In the genomic region with DNA sequence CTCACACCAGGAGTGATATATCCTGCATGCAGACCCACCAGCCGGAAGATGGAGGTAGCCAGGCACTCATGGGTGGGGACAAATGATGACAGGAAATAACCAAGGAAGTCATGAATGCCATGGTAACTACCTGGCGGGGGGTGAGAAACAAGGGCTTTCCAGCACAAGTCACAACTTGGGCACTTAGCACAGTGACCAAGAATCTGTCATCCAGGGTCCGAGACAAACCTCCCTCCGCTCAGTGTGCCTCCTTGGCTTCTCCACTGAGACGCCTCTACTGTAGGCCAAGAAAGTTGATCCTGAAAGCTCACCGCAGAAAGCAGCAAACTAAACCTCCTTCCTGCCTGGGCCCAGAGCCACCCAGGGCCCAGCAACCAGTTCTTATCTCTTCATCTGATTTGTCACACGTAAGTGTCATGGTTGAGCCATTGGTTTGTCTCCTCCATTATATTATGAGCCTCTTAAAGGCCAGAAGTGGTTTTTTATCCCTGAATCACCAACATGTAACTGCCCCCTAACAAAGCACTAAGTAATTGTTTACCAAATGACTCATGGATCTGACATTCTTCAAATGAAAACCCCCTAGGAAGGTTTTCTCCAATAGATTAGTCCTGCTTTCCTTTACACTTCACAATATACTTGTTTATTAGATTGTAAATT, we compare ENCODE assay signal across 8 cellular contexts.
A peak's percentile ranks its signal among the peaks of the same experiment; 100 is the strongest.
DNase-seq lines count a peak whose midpoint lies in the region; ATAC-seq lines count a peak whose summit lies in the region.

No MANE protein-coding gene starts in this region.

- DNase-seq in COLO668 (lab: John Stamatoyannopoulos, UW; ENCODE audit: unreplicated experiment) (peak; percentile 9), NCI-H2196 (lab: John Stamatoyannopoulos, UW; ENCODE audit: unreplicated experiment) (peak; percentile 66), activated T-helper 1 cell treated with Interleukin-2 at 50 U/mL for 16 hours (ENCODE audit: low read depth) (peak; percentile 37), hepatic stellate cell (ENCODE audit: low spot score) (peak; percentile 50), stromal cell of bone marrow (ENCODE audit: low read depth) (peak; percentile 57), HuH-7 (ENCODE audit: low spot score) (no peak)

- no peak for ATAC-seq in GM21423 (IDR thresholded peaks at IDR 0.05; ENCODE audit: unreplicated experiment)
- ATAC-seq in GM18870 (IDR thresholded peaks at IDR 0.05; ENCODE audit: unreplicated experiment), result no peak
